Comparison of ENCODE assay signal across 16 cellular contexts in the genomic region with DNA sequence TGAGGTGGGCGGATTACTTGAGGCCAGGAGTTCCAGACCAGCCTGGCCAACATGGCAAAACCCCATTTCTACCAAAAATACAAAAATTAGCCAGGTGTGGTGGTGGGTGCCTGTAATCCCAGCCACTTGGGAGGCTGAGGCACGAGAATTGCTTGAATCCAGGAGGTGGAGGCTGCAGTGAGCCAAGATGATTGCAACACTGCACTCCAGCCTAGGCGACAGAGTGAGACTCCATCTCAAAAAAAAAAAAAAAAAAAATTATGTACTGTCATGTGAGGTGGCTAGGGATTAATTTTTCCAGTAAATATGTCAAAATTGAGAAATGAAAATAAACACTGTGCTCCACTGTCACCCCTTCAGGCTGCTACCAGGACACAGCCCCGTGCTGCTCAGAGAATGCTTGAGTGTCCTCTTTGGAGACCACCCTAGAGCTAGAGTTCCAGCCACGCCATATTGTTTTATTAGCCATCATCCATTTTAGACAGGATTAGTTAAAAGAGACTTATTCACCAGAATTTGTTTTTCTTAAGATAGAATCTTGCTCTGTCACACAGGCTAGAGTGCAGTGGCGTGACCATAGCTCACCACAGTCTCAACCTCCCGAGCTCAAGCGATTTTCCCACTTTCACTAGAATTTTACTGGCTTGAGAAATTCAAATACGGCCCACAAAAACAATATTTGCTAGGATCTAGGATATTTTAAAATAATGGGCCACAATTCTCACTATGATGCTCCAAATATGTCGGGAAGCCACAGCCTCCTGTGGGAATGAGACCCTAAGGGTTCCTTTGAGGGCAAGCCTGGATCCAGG. TPM values are rescaled to one million over a fixed set of nuclear protein-coding genes. Genes with fewer than 3 reads are reported as not detected.
DNase-seq lines count a peak whose midpoint lies in the region; ATAC-seq and TF ChIP-seq lines count a peak whose summit lies in the region.
"Had no signal": no experiment of that assay in that cellular context is flagged by ENCODE, and none has a peak within 500 bp of the region (broad histone marks: within the 10 kb centered on the region; RNA-seq: fewer than 3 reads in every experiment).

No MANE protein-coding gene starts in this region.

- H3K9me3 Mint-ChIP-seq in CD4-positive, CD25-positive, alpha-beta regulatory T cell = peaks cover 0 to 1% (median 0%) of the 10 kb centered on the region in 7 donors
- H3K9me3 Mint-ChIP-seq in activated B cell treated with CpG ODN at 0.5 μM for 24 hours (no peaks in the 10 kb centered on the region), memory B cell (no peaks in the 10 kb centered on the region)
- H3K9me3 Mint-ChIP-seq: effector memory CD8-positive, alpha-beta T cell; HFFc6 had no signal

- peak overlapping the region; percentile 19 to 86 (median 72) for H3K4me3 Mint-ChIP-seq in CD4-positive, CD25-positive, alpha-beta regulatory T cell
- peak overlapping the region; percentile 90 for H3K4me3 Mint-ChIP-seq in activated B cell treated with CpG ODN at 0.5 μM for 24 hours
- peak overlapping the region; percentile 81 for H3K4me3 Mint-ChIP-seq in memory B cell

- POLR2A ChIA-PET in activated B cell treated with CpG ODN at 0.5 μM for 24 hours (lab: Charles Lee) = interaction anchor here (0.6 to 4.0 kb wide), 14 partner anchors 16 to 537 kb away, joined by 3 to 44 read pairs (median 4); a partner anchor contains a TSS

- intact Hi-C loops in activated B cell treated with CpG ODN at 0.5 μM for 24 hours (cut with micrococcal nuclease) (loop anchor here (1.0 to 2.0 kb wide), 5 partner anchors 19 to 283 kb away; a partner anchor contains a TSS), testis (cut with DNase I; ENCODE audit: low total_unique reads) (no loop called here)

- 92 to 95% methylated on average over 10 of the region's 10 CpGs for WGBS in testis, 2 donors

- H3K27me3 ChIP-seq in CD4-positive, CD25-positive, alpha-beta regulatory T cell (ENCODE audit: control insufficient read depth, insufficient read depth, low read length) = no peaks in the 10 kb centered on the region
- no peaks in the 10 kb centered on the region for H3K27me3 ChIP-seq in testis

- CTCF ChIA-PET in activated B cell treated with CpG ODN at 0.5 μM for 24 hours (lab: Charles Lee) = interaction anchor here (0.6 to 3.6 kb wide), 14 partner anchors 10 to 284 kb away, joined by 3 to 20 read pairs (median 3); a partner anchor contains a TSS

- no peak for ATAC-seq in CD4-positive, CD25-positive, alpha-beta regulatory T cell (ENCODE audit: low read depth in 2 of 2)
- ATAC-seq in activated B cell treated with CpG ODN at 0.5 μM for 24 hours (ENCODE audit: low read depth) (no peak), memory B cell (ENCODE audit: low read depth) (no peak), GM19452 (IDR thresholded peaks at IDR 0.05; ENCODE audit: unreplicated experiment) (no peak)

- TF ChIP-seq POLR2A in testis (IDR thresholded peaks at IDR 0.05) = no peak

- peaks cover 4 to 56% (median 30%) of the 10 kb centered on the region in 4 donors for H3K4me1 Mint-ChIP-seq in CD4-positive, CD25-positive, alpha-beta regulatory T cell
- peaks cover 92% of the 10 kb centered on the region for H3K4me1 Mint-ChIP-seq in activated B cell treated with CpG ODN at 0.5 μM for 24 hours
- H3K4me1 Mint-ChIP-seq in memory B cell = peaks cover 51% of the 10 kb centered on the region
- H3K4me1 Mint-ChIP-seq: immature natural killer cell had no signal

- H3K9me3 ChIP-seq in CD4-positive, CD25-positive, alpha-beta regulatory T cell (ENCODE audit: control insufficient read depth in 2 of 2, low read length in 2 of 2) = no peaks in the 10 kb centered on the region
- H3K9me3 ChIP-seq in testis = no peaks in the 10 kb centered on the region

- peak in 1 of 3 donors; percentile 25 for DNase-seq in CD4-positive, CD25-positive, alpha-beta regulatory T cell
- no peak for DNase-seq in activated B cell treated with CpG ODN at 0.5 μM for 24 hours
- DNase-seq in memory B cell (ENCODE audit: low spot score in 2 of 2) = no peak
- no peak for DNase-seq in DMS114 treated with DMSO at 0.1 percent for 48 hours (lab: John Stamatoyannopoulos, UW; ENCODE audit: unreplicated experiment)
- DNase-seq in testis = no peak
- DNase-seq: NCI-H1105, NCI-H2171, retina had no signal

- H3K4me1 ChIP-seq in CD4-positive, CD25-positive, alpha-beta regulatory T cell (ENCODE audit: control insufficient read depth, insufficient read depth, low read length, poor library complexity, severe bottlenecking) = peaks cover 24% of the 10 kb centered on the region
- no peaks in the 10 kb centered on the region for H3K4me1 ChIP-seq in testis

- H3K27me3 Mint-ChIP-seq in CD4-positive, CD25-positive, alpha-beta regulatory T cell = no peaks in the 10 kb centered on the region
- H3K27me3 Mint-ChIP-seq in activated B cell treated with CpG ODN at 0.5 μM for 24 hours = no peaks in the 10 kb centered on the region
- H3K27me3 Mint-ChIP-seq in memory B cell = no peaks in the 10 kb centered on the region

- TF ChIP-seq CTCF in GM12875 (IDR thresholded peaks at IDR 0.05; ENCODE audit: borderline replicate concordance, insufficient read depth, low read depth, low read length) = no peak
- no peak for TF ChIP-seq CTCF in activated B cell treated with CpG ODN at 0.5 μM for 24 hours (IDR thresholded peaks at IDR 0.05)
- no peak for TF ChIP-seq CTCF in testis (IDR thresholded peaks at IDR 0.05)

- no peak overlapping the region for H3K27ac ChIP-seq in CD4-positive, CD25-positive, alpha-beta regulatory T cell (ENCODE audit: insufficient read depth, low read length, poor library complexity, severe bottlenecking)
- no peak overlapping the region for H3K27ac ChIP-seq in testis

- no peaks in the 10 kb centered on the region for H3K36me3 ChIP-seq in CD4-positive, CD25-positive, alpha-beta regulatory T cell (ENCODE audit: control insufficient read depth, insufficient read depth, low read length)
- no peaks in the 10 kb centered on the region for H3K36me3 ChIP-seq in testis (ENCODE audit: low read depth, missing control alignments)

- no peaks in the 10 kb centered on the region for H3K36me3 Mint-ChIP-seq in CD4-positive, CD25-positive, alpha-beta regulatory T cell
- H3K36me3 Mint-ChIP-seq in activated B cell treated with CpG ODN at 0.5 μM for 24 hours (ENCODE audit: low read depth) = peaks cover 48% of the 10 kb centered on the region
- H3K36me3 Mint-ChIP-seq in memory B cell = peaks cover 2% of the 10 kb centered on the region
- H3K36me3 Mint-ChIP-seq: immature natural killer cell had no signal

- H3K27ac Mint-ChIP-seq in CD4-positive, CD25-positive, alpha-beta regulatory T cell = peak overlapping the region in 2 of 3 donors; percentile 78 to 81
- H3K27ac Mint-ChIP-seq in activated B cell treated with CpG ODN at 0.5 μM for 24 hours (peak overlapping the region; percentile 88), memory B cell (peak overlapping the region; percentile 99)
- H3K27ac Mint-ChIP-seq: effector memory CD8-positive, alpha-beta T cell; HFFc6; immature natural killer cell had no signal

- H3K4me3 ChIP-seq in CD4-positive, CD25-positive, alpha-beta regulatory T cell (ENCODE audit: low read depth, low read length) = peak overlapping the region; percentile 85
- H3K4me3 ChIP-seq in GM12875 (ENCODE audit: low read depth, low read length) (peak overlapping the region; percentile 47), testis (no peak overlapping the region)

RNA-seq across cellular contexts. Expression of a gene that starts 0.7 kb away (rescaled TPM):
- 24.2 TPM for total RNA-seq in CD4-positive, CD25-positive, alpha-beta regulatory T cell
- 1 to 10 TPM in 3 of 4 donors, under 1 TPM in 1; 0.87 to 2.8 (median 1.9) TPM for polyA plus RNA-seq in CD4-positive, CD25-positive, alpha-beta regulatory T cell
- total RNA-seq in activated B cell treated with CpG ODN at 0.5 μM for 24 hours (71.4 and 88.1 TPM in 2 replicates), testis (1 to 10 TPM in 1 of 2 donors, under 1 TPM in 1; 0.74 to 2.0 TPM)
- 0.42 TPM for polyA plus RNA-seq in testis (ENCODE audit: insufficient read depth, low read depth, low replicate concordance)
- total RNA-seq: HFFc6, left ventricle myocardium superior, SK-MEL-5 had no signal
- polyA plus RNA-seq: fibroblast of lung, immature natural killer cell had no signal

RNA-seq across cellular contexts. Expression of a gene that starts 20.6 kb away (rescaled TPM):
- 6.6 TPM for total RNA-seq in CD4-positive, CD25-positive, alpha-beta regulatory T cell
- 10 to 100 TPM in 3 of 4 donors, 1 to 10 TPM in 1; 6.2 to 17.2 (median 14.6) TPM for polyA plus RNA-seq in CD4-positive, CD25-positive, alpha-beta regulatory T cell
- total RNA-seq in activated B cell treated with CpG ODN at 0.5 μM for 24 hours = 41.2 and 43.8 TPM in 2 replicates
- total RNA-seq in testis = 1 to 10 TPM; 7.9 to 8.6 TPM
- polyA plus RNA-seq in testis (ENCODE audit: insufficient read depth, low read depth, low replicate concordance) = 8.0 TPM

RNA-seq across cellular contexts. Expression of a gene that starts 39.0 kb away (rescaled TPM):
- not detected for total RNA-seq in CD4-positive, CD25-positive, alpha-beta regulatory T cell
- polyA plus RNA-seq in CD4-positive, CD25-positive, alpha-beta regulatory T cell = under 1 TPM in 1 of 4 donors, not detected in 3; 0.18 TPM
- total RNA-seq in activated B cell treated with CpG ODN at 0.5 μM for 24 hours (0.56 and 1.1 TPM in 2 replicates), testis (1 to 10 TPM in 1 of 2 donors, under 1 TPM in 1; 0.87 to 2.7 TPM)
- 8.7 TPM for polyA plus RNA-seq in testis (ENCODE audit: insufficient read depth, low read depth, low replicate concordance)
- total RNA-seq: HFFc6 had no signal
- polyA plus RNA-seq: fibroblast of lung, immature natural killer cell had no signal

Comparison
In these comparisons a context has a peak if more than half of its experiments do, and no peak if none do; other contexts are left out.
1. H3K4me3 ChIP-seq: peak in CD4-positive, CD25-positive, alpha-beta regulatory T cell (single experiment) and GM12875 (single experiment); none in testis (0 of 2).
2. Peak in every context shown above with its lines, with median percentiles within 50 percentile points of each other: H3K27ac Mint-ChIP-seq and H3K4me3 Mint-ChIP-seq.